Comparison of ENCODE assay signal across 22 cellular contexts in genomic region chr5:73955447-73955846, GRCh38.
DNase-seq lines count a peak whose midpoint lies in the region; TF ChIP-seq lines count a peak whose summit lies in the region.
"Had no signal": no experiment of that assay in that cellular context is flagged by ENCODE, and none has a peak within 500 bp of the region (broad histone marks: within the 10 kb centered on the region; RNA-seq: fewer than 3 reads in every experiment).

No MANE protein-coding gene starts in this region.

- DNase-seq in NCI-H524 treated with DMSO at 0.1 percent for 48 hours (lab: John Stamatoyannopoulos, UW) (peak; percentile 10), dorsolateral prefrontal cortex (peak in 9 of 10 donors; percentile 21 to 86 (median 67)), superior temporal gyrus (ENCODE audit: extremely low spot score) (peak; percentile 69), 8988T (no peak), glutamatergic neuron (no peak), NCI-H774 (lab: John Stamatoyannopoulos, UW) (no peak)
- no peak for DNase-seq in stimulated activated CD4-positive, alpha-beta T cell treated with anti-CD3 and anti-CD28 coated beads, Interleukin-4, amount 100 ng/mL, for 24 hours
- DNase-seq: DND-41, GOT3, Kasumi-1, MG63, NCI-H1048, NCI-H1436 treated with DMSO at 0.1 percent for 48 hours, NCI-H2107, NCI-H226, NCI-H748 treated with DMSO at 0.1 percent for 48 hours, OCI-M1, Right ventricle myocardium superior had no signal

- H3K4me1 ChIP-seq in HEK293 (ENCODE audit: control insufficient read depth, insufficient read depth, low read length), result peaks cover 4% of the 10 kb centered on the region; the same call in 1 of the 2 replicates

- peaks cover 3% of the 10 kb centered on the region for H3K9me3 Mint-ChIP-seq in glutamatergic neuron (ENCODE audit: unreplicated experiment)

- H3K36me3 ChIP-seq in HEK293 (ENCODE audit: control insufficient read depth in 2 of 2, insufficient read depth in 1 of 2, low read length in 2 of 2), result no peaks in the 10 kb centered on the region
- H3K36me3 ChIP-seq: MG63 had no signal

- no peak overlapping the region for H3K4me3 Mint-ChIP-seq in glutamatergic neuron (ENCODE audit: unreplicated experiment)
- H3K4me3 Mint-ChIP-seq: IgD-negative memory B cell had no signal

- peaks cover 0 to 8% (median 0%) of the 10 kb centered on the region in 45 donors for H3K27me3 ChIP-seq in dorsolateral prefrontal cortex
- H3K27me3 ChIP-seq: MG63 had no signal

- POLR2A ChIA-PET in HEK293 (lab: Yijun Ruan, JAX), result no interaction called here

- intact Hi-C loops in dorsolateral prefrontal cortex (cut with DNase I), result no loop called here

- CTCF ChIA-PET in HEK293 (lab: Yijun Ruan, JAX), result interaction anchor here (0.7 kb wide), 1 partner anchor 386 kb away, joined by 8 read pairs; no protein-coding TSS in a partner anchor

- H3K9me3 ChIP-seq in HEK293 (ENCODE audit: control insufficient read depth, insufficient read depth, low read depth, low read length), result no peaks in the 10 kb centered on the region
- H3K9me3 ChIP-seq: MG63 had no signal

- no peaks in the 10 kb centered on the region for H3K27me3 Mint-ChIP-seq in glutamatergic neuron (ENCODE audit: unreplicated experiment)

- H3K36me3 Mint-ChIP-seq in glutamatergic neuron (ENCODE audit: unreplicated experiment), result peaks cover 9% of the 10 kb centered on the region
- H3K36me3 Mint-ChIP-seq: IgD-negative memory B cell had no signal

- TF ChIP-seq CTCF in HEK293 (tag by site-specific recombination; IDR thresholded peaks at IDR 0.05) (no peak), dorsolateral prefrontal cortex (IDR thresholded peaks at IDR 0.05 in 54 of 56, conservative IDR thresholded peaks at IDR 0.05 in 2 of 56; ENCODE audit: low read depth in 1 of 56, partially characterized antibody in 56 of 56) (no peak), glutamatergic neuron (IDR thresholded peaks at IDR 0.05; ENCODE audit: partially characterized antibody, unreplicated experiment) (no peak)

- H3K4me3 ChIP-seq in HEK293 (ENCODE audit: low read depth, low read length), result no peak overlapping the region
- H3K4me3 ChIP-seq in dorsolateral prefrontal cortex, result no peak overlapping the region
- H3K4me3 ChIP-seq: MG63, SK-N-MC had no signal

- peaks cover 14% of the 10 kb centered on the region for H3K4me1 Mint-ChIP-seq in glutamatergic neuron (ENCODE audit: low read depth, unreplicated experiment)

- no peak overlapping the region for H3K27ac Mint-ChIP-seq in glutamatergic neuron (ENCODE audit: unreplicated experiment)
- H3K27ac Mint-ChIP-seq: IgD-negative memory B cell had no signal

- H3K27ac ChIP-seq in HEK293 (ENCODE audit: extremely low read depth, low read depth, low read length) (no peak overlapping the region), dorsolateral prefrontal cortex (peak overlapping the region in 12 of 59 donors; percentile 15 to 73 (median 47))
- H3K27ac ChIP-seq: C4-2B, SK-N-MC had no signal

TF ChIP-seq in HEK293, 187 proteins besides CTCF, POLR2A, EP300 and RAD21:
- TF ChIP-seq ZNF138 (tag by site-specific recombination; IDR thresholded peaks at IDR 0.05; ENCODE audit: borderline replicate concordance) (no peak), ZNF148 (tag by site-specific recombination; IDR thresholded peaks at IDR 0.05; ENCODE audit: borderline replicate concordance) (no peak), ZNF16 (tag by site-specific recombination; IDR thresholded peaks at IDR 0.05; ENCODE audit: low read depth) (no peak), ZIC2 (tag by site-specific recombination; IDR thresholded peaks at IDR 0.05) (peak; percentile 44; the same call in 1 of the 2 replicates)

Comparison
In these comparisons a context has a peak if more than half of its experiments do, and no peak if none do; other contexts are left out.
1. DNase-seq: peak in NCI-H524 treated with DMSO at 0.1 percent for 48 hours (single experiment), dorsolateral prefrontal cortex (9 of 10) and superior temporal gyrus (single experiment); none in stimulated activated CD4-positive, alpha-beta T cell treated with anti-CD3 and anti-CD28 coated beads, Interleukin-4, amount 100 ng/mL, for 24 hours (single experiment), 8988T (single experiment), glutamatergic neuron (single experiment) and NCI-H774 (single experiment).